In genomic region chr22:32880531-32880905, GRCh38 we compare ENCODE assay signal across 18 cellular contexts.
DNase-seq lines count a peak whose midpoint lies in the region; ATAC-seq and TF ChIP-seq lines count a peak whose summit lies in the region.
"Had no signal": no experiment of that assay in that cellular context is flagged by ENCODE, and none has a peak within 500 bp of the region (broad histone marks: within the 10 kb centered on the region; RNA-seq: fewer than 3 reads in every experiment).

No MANE protein-coding gene starts in this region.

- H3K27ac ChIP-seq in naive thymus-derived CD4-positive, alpha-beta T cell (ENCODE audit: low read depth, low read length): no peak overlapping the region
- H3K27ac ChIP-seq: gastrocnemius medialis, GM23248, thoracic aorta had no signal

- no peaks in the 10 kb centered on the region for H3K9me3 Mint-ChIP-seq in natural killer cell treated with Interleukin-12 subunit alpha and Interleukin-12 subunit beta and Interleukin-15 and Interleukin-18, amount 100 ng/mL, for 72 hours
- H3K9me3 Mint-ChIP-seq in natural killer cell (no peaks in the 10 kb centered on the region), brain (peaks cover 0 to 2% (median 0%) of the 10 kb centered on the region in 5 experiments)
- no peaks in the 10 kb centered on the region for H3K9me3 Mint-ChIP-seq in naive thymus-derived CD4-positive, alpha-beta T cell
- no peaks in the 10 kb centered on the region for H3K9me3 Mint-ChIP-seq in activated naive CD8-positive, alpha-beta T cell treated with anti-CD3 and anti-CD28 coated beads, Interleukin-2, amount 50 U/mL, for 24 hours
- H3K9me3 Mint-ChIP-seq: activated B cell treated with CpG ODN at 0.5 μM for 24 hours; activated CD8-positive, alpha-beta T cell treated with anti-CD3 and anti-CD28 coated beads for 36 hours had no signal

- CTCF ChIA-PET in naive thymus-derived CD4-positive, alpha-beta T cell (lab: Charles Lee): no interaction called here

- H3K36me3 Mint-ChIP-seq in natural killer cell treated with Interleukin-12 subunit alpha and Interleukin-12 subunit beta and Interleukin-15 and Interleukin-18, amount 100 ng/mL, for 72 hours: no peaks in the 10 kb centered on the region
- no peaks in the 10 kb centered on the region for H3K36me3 Mint-ChIP-seq in natural killer cell
- H3K36me3 Mint-ChIP-seq in brain: no peaks in the 10 kb centered on the region
- H3K36me3 Mint-ChIP-seq in naive thymus-derived CD4-positive, alpha-beta T cell: no peaks in the 10 kb centered on the region
- H3K36me3 Mint-ChIP-seq in activated naive CD8-positive, alpha-beta T cell treated with anti-CD3 and anti-CD28 coated beads, Interleukin-2, amount 50 U/mL, for 24 hours (ENCODE audit: low read depth): no peaks in the 10 kb centered on the region

- H3K4me1 ChIP-seq in naive thymus-derived CD4-positive, alpha-beta T cell (ENCODE audit: control insufficient read depth in 2 of 2, insufficient read depth in 2 of 2, low read length in 2 of 2): peaks cover 0 to 6% of the 10 kb centered on the region in 2 donors
- H3K4me1 ChIP-seq: gastrocnemius medialis had no signal

- no peak overlapping the region for H3K27ac Mint-ChIP-seq in natural killer cell treated with Interleukin-12 subunit alpha and Interleukin-12 subunit beta and Interleukin-15 and Interleukin-18, amount 100 ng/mL, for 72 hours
- H3K27ac Mint-ChIP-seq in natural killer cell (no peak overlapping the region), brain (peak overlapping the region in 3 of 5 experiments; percentile 82 to 96 (median 83))
- peak overlapping the region in 7 of 9 donors; percentile 57 to 89 (median 87) for H3K27ac Mint-ChIP-seq in naive thymus-derived CD4-positive, alpha-beta T cell
- H3K27ac Mint-ChIP-seq in activated naive CD8-positive, alpha-beta T cell treated with anti-CD3 and anti-CD28 coated beads, Interleukin-2, amount 50 U/mL, for 24 hours: no peak overlapping the region

- no peaks in the 10 kb centered on the region for H3K27me3 ChIP-seq in naive thymus-derived CD4-positive, alpha-beta T cell (ENCODE audit: control insufficient read depth in 2 of 2, insufficient read depth in 2 of 2, low read length in 2 of 2)
- H3K27me3 ChIP-seq: esophagus muscularis mucosa, gastrocnemius medialis had no signal

- peaks cover 0 to 4% of the 10 kb centered on the region in 2 donors for H3K4me1 Mint-ChIP-seq in natural killer cell treated with Interleukin-12 subunit alpha and Interleukin-12 subunit beta and Interleukin-15 and Interleukin-18, amount 100 ng/mL, for 72 hours (ENCODE audit: low read depth in 2 of 2)
- H3K4me1 Mint-ChIP-seq in natural killer cell: no peaks in the 10 kb centered on the region
- H3K4me1 Mint-ChIP-seq in brain: peaks cover 52% of the 10 kb centered on the region
- peaks cover 0 to 31% (median 19%) of the 10 kb centered on the region in 7 donors for H3K4me1 Mint-ChIP-seq in naive thymus-derived CD4-positive, alpha-beta T cell
- peaks cover 12% of the 10 kb centered on the region for H3K4me1 Mint-ChIP-seq in activated naive CD8-positive, alpha-beta T cell treated with anti-CD3 and anti-CD28 coated beads, Interleukin-2, amount 50 U/mL, for 24 hours

- POLR2A ChIA-PET in naive thymus-derived CD4-positive, alpha-beta T cell (lab: Charles Lee): no interaction called here

- no peak for ATAC-seq in natural killer cell treated with Interleukin-12 subunit alpha and Interleukin-12 subunit beta and Interleukin-15 and Interleukin-18, amount 100 ng/mL, for 72 hours
- ATAC-seq in natural killer cell (no peak), HG03521 (IDR thresholded peaks at IDR 0.05; ENCODE audit: unreplicated experiment) (no peak), GM21423 (IDR thresholded peaks at IDR 0.05; ENCODE audit: unreplicated experiment) (no peak)
- ATAC-seq in naive thymus-derived CD4-positive, alpha-beta T cell: no peak
- no peak for ATAC-seq in activated naive CD8-positive, alpha-beta T cell treated with anti-CD3 and anti-CD28 coated beads, Interleukin-2, amount 50 U/mL, for 24 hours
- ATAC-seq: activated CD8-positive, alpha-beta T cell treated with anti-CD3 and anti-CD28 coated beads for 36 hours; gastrocnemius medialis had no signal

- DNase-seq in natural killer cell treated with Interleukin-12 subunit alpha and Interleukin-12 subunit beta and Interleukin-15 and Interleukin-18, amount 100 ng/mL, for 72 hours (ENCODE audit: low spot score): peak; percentile 31
- DNase-seq in natural killer cell: no peak
- DNase-seq in naive thymus-derived CD4-positive, alpha-beta T cell: no peak
- DNase-seq in activated naive CD8-positive, alpha-beta T cell treated with anti-CD3 and anti-CD28 coated beads, Interleukin-2, amount 50 U/mL, for 24 hours: no peak
- DNase-seq in stimulated activated CD4-positive, alpha-beta T cell treated with anti-CD3 and anti-CD28 coated beads, Interleukin-4, amount 100 ng/mL, for 4 hours: no peak
- DNase-seq: activated B cell treated with CpG ODN at 0.5 μM for 24 hours; activated CD8-positive, alpha-beta T cell treated with anti-CD3 and anti-CD28 coated beads for 36 hours; DMS53; effector CD8-positive, alpha-beta T cell; gastrocnemius medialis; NCI-H187 treated with DMSO at 0.1 percent for 48 hours had no signal

- intact Hi-C loops in natural killer cell (cut with micrococcal nuclease): no loop called here
- intact Hi-C loops in naive thymus-derived CD4-positive, alpha-beta T cell (cut with micrococcal nuclease): loop anchor here in 1 of 2 donors (5.0 kb wide), 1 partner anchor 908 kb away; no protein-coding TSS in a partner anchor

- H3K4me3 ChIP-seq in naive thymus-derived CD4-positive, alpha-beta T cell (ENCODE audit: low read length): no peak overlapping the region
- H3K4me3 ChIP-seq: esophagus muscularis mucosa, gastrocnemius medialis, GM23248, mucosa of descending colon, thoracic aorta had no signal

- no peak overlapping the region for H3K4me3 Mint-ChIP-seq in natural killer cell treated with Interleukin-12 subunit alpha and Interleukin-12 subunit beta and Interleukin-15 and Interleukin-18, amount 100 ng/mL, for 72 hours
- H3K4me3 Mint-ChIP-seq in natural killer cell (no peak overlapping the region), brain (no peak overlapping the region)
- H3K4me3 Mint-ChIP-seq in naive thymus-derived CD4-positive, alpha-beta T cell: peak overlapping the region in 4 of 10 donors; percentile 61 to 81 (median 74)
- no peak overlapping the region for H3K4me3 Mint-ChIP-seq in activated naive CD8-positive, alpha-beta T cell treated with anti-CD3 and anti-CD28 coated beads, Interleukin-2, amount 50 U/mL, for 24 hours
- H3K4me3 Mint-ChIP-seq: activated CD8-positive, alpha-beta T cell treated with anti-CD3 and anti-CD28 coated beads for 36 hours had no signal

- H3K36me3 ChIP-seq in naive thymus-derived CD4-positive, alpha-beta T cell (ENCODE audit: control insufficient read depth in 2 of 3, insufficient read depth in 3 of 3, low read length in 3 of 3): no peaks in the 10 kb centered on the region
- H3K36me3 ChIP-seq: esophagus muscularis mucosa, gastrocnemius medialis, thoracic aorta had no signal

- TF ChIP-seq CTCF in natural killer cell (IDR thresholded peaks at IDR 0.05) (no peak), brain (conservative IDR thresholded peaks at IDR 0.05) (no peak)

- H3K9me3 ChIP-seq in naive thymus-derived CD4-positive, alpha-beta T cell (ENCODE audit: control insufficient read depth in 2 of 3, low read length in 3 of 3): no peaks in the 10 kb centered on the region
- H3K9me3 ChIP-seq: esophagus muscularis mucosa, gastrocnemius medialis, mucosa of descending colon, thoracic aorta had no signal

- peaks cover 30 to 36% of the 10 kb centered on the region in 2 donors for H3K27me3 Mint-ChIP-seq in natural killer cell treated with Interleukin-12 subunit alpha and Interleukin-12 subunit beta and Interleukin-15 and Interleukin-18, amount 100 ng/mL, for 72 hours
- H3K27me3 Mint-ChIP-seq in natural killer cell (ENCODE audit: low read depth in 2 of 2) (peaks cover 28 to 36% of the 10 kb centered on the region in 2 donors), brain (peaks cover under 1% of the 10 kb centered on the region)
- H3K27me3 Mint-ChIP-seq in naive thymus-derived CD4-positive, alpha-beta T cell: peaks cover 0 to 6% (median 0%) of the 10 kb centered on the region in 5 donors
- H3K27me3 Mint-ChIP-seq in activated naive CD8-positive, alpha-beta T cell treated with anti-CD3 and anti-CD28 coated beads, Interleukin-2, amount 50 U/mL, for 24 hours: no peaks in the 10 kb centered on the region
- H3K27me3 Mint-ChIP-seq: activated CD8-positive, alpha-beta T cell treated with anti-CD3 and anti-CD28 coated beads for 36 hours had no signal

Comparison
In these comparisons a context has a peak if more than half of its experiments do, and no peak if none do; other contexts are left out.
1. H3K27ac Mint-ChIP-seq: peak in brain (3 of 5) and naive thymus-derived CD4-positive, alpha-beta T cell (7 of 9); none in natural killer cell treated with Interleukin-12 subunit alpha and Interleukin-12 subunit beta and Interleukin-15 and Interleukin-18, amount 100 ng/mL, for 72 hours (0 of 2), natural killer cell (0 of 2) and activated naive CD8-positive, alpha-beta T cell treated with anti-CD3 and anti-CD28 coated beads, Interleukin-2, amount 50 U/mL, for 24 hours (single experiment).